21 cellular contexts compared by ENCODE assay signal in genomic region chr15:79523266-79523665, GRCh38.
"Had no signal": no experiment of that assay in that cellular context is flagged by ENCODE, and none has a peak within 500 bp of the region (broad histone marks: within the 10 kb centered on the region; RNA-seq: fewer than 3 reads in every experiment).

No MANE protein-coding gene starts in this region.

- H3K4me3 ChIP-seq: breast epithelium, heart left ventricle, lung, neural progenitor cell, sigmoid colon had no signal

- DNase-seq: activated CD4-positive, alpha-beta memory T cell treated with anti-CD3 and anti-CD28 coated beads for 36 hours; activated naive CD4-positive, alpha-beta T cell treated with anti-CD3 and anti-CD28 coated beads for 36 hours; activated naive CD8-positive, alpha-beta T cell treated with anti-CD3 and anti-CD28 coated beads, Interleukin-2, amount 50 U/mL, for 24 hours; activated T-cell treated with anti-CD3 and anti-CD28 coated beads, Interleukin-2, amount 50 U/mL, for 1 hour; aorta; cerebellar nuclear complex; effector memory CD4-positive, alpha-beta T cell; heart left ventricle; immature natural killer cell; midbrain; sigmoid colon; stimulated activated CD4-positive, alpha-beta T cell treated with anti-CD3 and anti-CD28 coated beads, Interleukin-12 subunit alpha, Interleukin-12 subunit beta, amount 100 ng/mL, for 4 hours; stimulated activated CD4-positive, alpha-beta T cell treated with anti-CD3 and anti-CD28 coated beads, Interleukin-2, amount 100 ng/mL, for 24 hours; WERI-Rb-1 had no signal

- H3K4me1 Mint-ChIP-seq: activated CD8-positive, alpha-beta memory T cell treated with anti-CD3 and anti-CD28 coated beads, Interleukin-2, amount 10 ng/mL, durations not matched to agents 7 days and 5 days; activated naive CD8-positive, alpha-beta T cell treated with anti-CD3 and anti-CD28 coated beads, Interleukin-2, amount 50 U/mL, for 24 hours; immature natural killer cell; neural progenitor cell; stimulated activated memory B cell treated with anti-CD40 and anti-IgM and Interleukin-4, amounts not matched to agents 10 μg/mL and 1 μg/mL and 100 μg/mL, for 72 hours had no signal

- ATAC-seq: activated CD8-positive, alpha-beta memory T cell treated with anti-CD3 and anti-CD28 coated beads, Interleukin-2, amount 10 ng/mL, durations not matched to agents 7 days and 5 days; activated naive CD8-positive, alpha-beta T cell treated with anti-CD3 and anti-CD28 coated beads, Interleukin-2, amount 50 U/mL, for 24 hours; heart left ventricle; stimulated activated memory B cell treated with anti-CD40 and anti-IgM and Interleukin-4, amounts not matched to agents 10 μg/mL and 1 μg/mL and 100 μg/mL, for 72 hours had no signal

- H3K9me3 ChIP-seq: breast epithelium, heart left ventricle, sigmoid colon had no signal

- H3K27ac ChIP-seq: breast epithelium, heart left ventricle, neural progenitor cell, sigmoid colon, WERI-Rb-1 had no signal

- H3K27me3 ChIP-seq: breast epithelium, neural progenitor cell, sigmoid colon had no signal

- H3K4me3 Mint-ChIP-seq: activated CD4-positive, alpha-beta memory T cell treated with anti-CD3 and anti-CD28 coated beads for 36 hours; activated CD8-positive, alpha-beta memory T cell treated with anti-CD3 and anti-CD28 coated beads, Interleukin-2, amount 10 ng/mL, durations not matched to agents 7 days and 5 days; activated naive CD4-positive, alpha-beta T cell treated with anti-CD3 and anti-CD28 coated beads for 36 hours; activated naive CD8-positive, alpha-beta T cell treated with anti-CD3 and anti-CD28 coated beads, Interleukin-2, amount 50 U/mL, for 24 hours; dendritic cell treated with granulocyte-macrophage colony-stimulating factor and Interleukin-4, amounts not matched to agents 40 ng/mL and 50 ng/mL, for 4 days; immature natural killer cell; neural progenitor cell; stimulated activated memory B cell treated with anti-CD40 and anti-IgM and Interleukin-4, amounts not matched to agents 10 μg/mL and 1 μg/mL and 100 μg/mL, for 72 hours had no signal

- H3K4me1 ChIP-seq: breast epithelium, heart left ventricle, neural progenitor cell, sigmoid colon had no signal

- H3K36me3 ChIP-seq: breast epithelium, heart left ventricle, neural progenitor cell, sigmoid colon, WERI-Rb-1 had no signal

- H3K36me3 Mint-ChIP-seq: activated CD4-positive, alpha-beta memory T cell treated with anti-CD3 and anti-CD28 coated beads for 36 hours; activated CD8-positive, alpha-beta memory T cell treated with anti-CD3 and anti-CD28 coated beads, Interleukin-2, amount 10 ng/mL, durations not matched to agents 7 days and 5 days; immature natural killer cell; neural progenitor cell; stimulated activated memory B cell treated with anti-CD40 and anti-IgM and Interleukin-4, amounts not matched to agents 10 μg/mL and 1 μg/mL and 100 μg/mL, for 72 hours had no signal

- H3K9me3 Mint-ChIP-seq: activated CD4-positive, alpha-beta memory T cell treated with anti-CD3 and anti-CD28 coated beads for 36 hours; activated naive CD4-positive, alpha-beta T cell treated with anti-CD3 and anti-CD28 coated beads for 36 hours; activated naive CD8-positive, alpha-beta T cell treated with anti-CD3 and anti-CD28 coated beads, Interleukin-2, amount 50 U/mL, for 24 hours; activated T-helper 2 cell treated with anti-CD3 and anti-CD28 coated beads, Interferon-gamma antibody, Interleukin-2, Interleukin-4, amounts not matched to agents 10 μg/mL and 5 μg/mL and 100 μg/mL, durations not matched to agents 14 hours and 24 hours and 36 hours; dendritic cell treated with granulocyte-macrophage colony-stimulating factor and Interleukin-4, amounts not matched to agents 40 ng/mL and 50 ng/mL, for 4 days; neural progenitor cell; stimulated activated memory B cell treated with anti-CD40 and anti-IgM and Interleukin-4, amounts not matched to agents 10 μg/mL and 1 μg/mL and 100 μg/mL, for 72 hours had no signal

- H3K27ac Mint-ChIP-seq: activated CD4-positive, alpha-beta memory T cell treated with anti-CD3 and anti-CD28 coated beads for 36 hours; activated CD8-positive, alpha-beta memory T cell treated with anti-CD3 and anti-CD28 coated beads, Interleukin-2, amount 10 ng/mL, durations not matched to agents 7 days and 5 days; activated naive CD4-positive, alpha-beta T cell treated with anti-CD3 and anti-CD28 coated beads for 36 hours; activated naive CD8-positive, alpha-beta T cell treated with anti-CD3 and anti-CD28 coated beads, Interleukin-2, amount 50 U/mL, for 24 hours; activated T-helper 2 cell treated with anti-CD3 and anti-CD28 coated beads, Interferon-gamma antibody, Interleukin-2, Interleukin-4, amounts not matched to agents 10 μg/mL and 5 μg/mL and 100 μg/mL, durations not matched to agents 14 hours and 24 hours and 36 hours; dendritic cell treated with granulocyte-macrophage colony-stimulating factor and Interleukin-4, amounts not matched to agents 40 ng/mL and 50 ng/mL, for 4 days; immature natural killer cell; neural progenitor cell; stimulated activated memory B cell treated with anti-CD40 and anti-IgM and Interleukin-4, amounts not matched to agents 10 μg/mL and 1 μg/mL and 100 μg/mL, for 72 hours had no signal
